In genomic region chrX:119757646-119757978, GRCh38 we compare ENCODE assay signal across 9 cellular contexts. TPM values are rescaled to one million over a fixed set of nuclear protein-coding genes. Genes with fewer than 3 reads are reported as not detected.
DNase-seq lines count a peak whose midpoint lies in the region; ATAC-seq and TF ChIP-seq lines count a peak whose summit lies in the region.
"Had no signal": no experiment of that assay in that cellular context is flagged by ENCODE, and none has a peak within 500 bp of the region (broad histone marks: within the 10 kb centered on the region; RNA-seq: fewer than 3 reads in every experiment).

No MANE protein-coding gene starts in this region.

- no peaks in the 10 kb centered on the region for H3K36me3 Mint-ChIP-seq in activated CD4-positive, alpha-beta T cell treated with anti-CD3 and anti-CD28 coated beads, Interleukin-2, amount 10 ng/mL, durations not matched to agents 24 days and 14 days (ENCODE audit: low read depth)
- no peaks in the 10 kb centered on the region for H3K36me3 Mint-ChIP-seq in WTC11
- no peaks in the 10 kb centered on the region for H3K36me3 Mint-ChIP-seq in stimulated activated memory B cell treated with anti-CD40 and anti-IgM and Interleukin-4, amounts not matched to agents 10 μg/mL and 1 μg/mL and 100 μg/mL, for 72 hours

- H3K4me3 ChIP-seq in iPS-11a (ENCODE audit: low read depth, low read length) = peak overlapping the region; percentile 47

- H3K27me3 Mint-ChIP-seq in activated CD4-positive, alpha-beta T cell treated with anti-CD3 and anti-CD28 coated beads, Interleukin-2, amount 10 ng/mL, durations not matched to agents 24 days and 14 days = no peaks in the 10 kb centered on the region
- peaks cover 13% of the 10 kb centered on the region for H3K27me3 Mint-ChIP-seq in WTC11 (ENCODE audit: low read depth)
- no peaks in the 10 kb centered on the region for H3K27me3 Mint-ChIP-seq in stimulated activated memory B cell treated with anti-CD40 and anti-IgM and Interleukin-4, amounts not matched to agents 10 μg/mL and 1 μg/mL and 100 μg/mL, for 72 hours

- intact Hi-C loops in activated CD4-positive, alpha-beta T cell treated with anti-CD3 and anti-CD28 coated beads, Interleukin-2, amount 10 ng/mL, durations not matched to agents 24 days and 14 days (cut with micrococcal nuclease) = loop anchor here (2.0 to 10.0 kb wide), 8 partner anchors 35 to 1410 kb away; partner anchors contain the start of genes NDUFA1, RNF113A, RPL39 and SEPTIN6

- H3K9me3 Mint-ChIP-seq in activated CD4-positive, alpha-beta T cell treated with anti-CD3 and anti-CD28 coated beads, Interleukin-2, amount 10 ng/mL, durations not matched to agents 24 days and 14 days = no peaks in the 10 kb centered on the region
- H3K9me3 Mint-ChIP-seq in WTC11 = no peaks in the 10 kb centered on the region
- no peaks in the 10 kb centered on the region for H3K9me3 Mint-ChIP-seq in stimulated activated memory B cell treated with anti-CD40 and anti-IgM and Interleukin-4, amounts not matched to agents 10 μg/mL and 1 μg/mL and 100 μg/mL, for 72 hours

- TF ChIP-seq CTCF in WTC11 (IDR thresholded peaks at IDR 0.05) = no peak

- POLR2A ChIA-PET in WTC11 (lab: Charles Lee) = interaction anchor here (0.7 to 3.8 kb wide), 7 partner anchors 28 to 184 kb away, joined by 3 to 34 read pairs (median 5); partner anchors contain the start of genes RPL39, SEPTIN6 and UBE2A

- DNase-seq in activated CD4-positive, alpha-beta T cell treated with anti-CD3 and anti-CD28 coated beads, Interleukin-2, amount 10 ng/mL, durations not matched to agents 24 days and 14 days = no peak
- DNase-seq in activated CD4-positive, alpha-beta T cell treated with anti-CD3 and anti-CD28 coated beads for 4 hours = no peak
- DNase-seq in WTC11 (ENCODE audit: low spot score) = no peak
- no peak for DNase-seq in AG08396 (ENCODE audit: low spot score)
- no peak for DNase-seq in GM19238 (ENCODE audit: insufficient read length, low spot score)
- DNase-seq: cortex of kidney had no signal

- ATAC-seq in WTC11 (peak; percentile 17), GM18867 (IDR thresholded peaks at IDR 0.05; ENCODE audit: unreplicated experiment) (no peak)
- no peak for ATAC-seq in stimulated activated memory B cell treated with anti-CD40 and anti-IgM and Interleukin-4, amounts not matched to agents 10 μg/mL and 1 μg/mL and 100 μg/mL, for 72 hours

- H3K4me1 Mint-ChIP-seq in activated CD4-positive, alpha-beta T cell treated with anti-CD3 and anti-CD28 coated beads, Interleukin-2, amount 10 ng/mL, durations not matched to agents 24 days and 14 days = peaks cover 40% of the 10 kb centered on the region
- peaks cover 36% of the 10 kb centered on the region for H3K4me1 Mint-ChIP-seq in WTC11
- peaks cover 58% of the 10 kb centered on the region for H3K4me1 Mint-ChIP-seq in stimulated activated memory B cell treated with anti-CD40 and anti-IgM and Interleukin-4, amounts not matched to agents 10 μg/mL and 1 μg/mL and 100 μg/mL, for 72 hours

- H3K4me3 Mint-ChIP-seq in activated CD4-positive, alpha-beta T cell treated with anti-CD3 and anti-CD28 coated beads, Interleukin-2, amount 10 ng/mL, durations not matched to agents 24 days and 14 days = peak overlapping the region; percentile 80
- peak overlapping the region; percentile 80 for H3K4me3 Mint-ChIP-seq in WTC11
- H3K4me3 Mint-ChIP-seq in stimulated activated memory B cell treated with anti-CD40 and anti-IgM and Interleukin-4, amounts not matched to agents 10 μg/mL and 1 μg/mL and 100 μg/mL, for 72 hours = peak overlapping the region; percentile 81

- H3K27ac Mint-ChIP-seq in activated CD4-positive, alpha-beta T cell treated with anti-CD3 and anti-CD28 coated beads, Interleukin-2, amount 10 ng/mL, durations not matched to agents 24 days and 14 days = peak overlapping the region; percentile 99
- H3K27ac Mint-ChIP-seq in WTC11 = peak overlapping the region; percentile 95
- H3K27ac Mint-ChIP-seq in stimulated activated memory B cell treated with anti-CD40 and anti-IgM and Interleukin-4, amounts not matched to agents 10 μg/mL and 1 μg/mL and 100 μg/mL, for 72 hours = peak overlapping the region; percentile 95

- CTCF ChIA-PET in WTC11 (lab: Charles Lee) = interaction anchor here (0.6 to 4.1 kb wide), 17 partner anchors 19 to 282 kb away, joined by 3 to 30 read pairs (median 8); partner anchors contain the start of genes RPL39, SEPTIN6, UBE2A and UPF3B

TF ChIP-seq in WTC11, 78 proteins besides CTCF, POLR2A, EP300 and RAD21 (continues in another document):
- TF ChIP-seq ZNF416 (CRISPR knock-in tag; IDR thresholded peaks at IDR 0.05) (no peak), E2F1 (CRISPR knock-in tag; IDR thresholded peaks at IDR 0.05) (no peak), IRF2 (CRISPR knock-in tag; IDR thresholded peaks at IDR 0.05; ENCODE audit: borderline replicate concordance, low read depth) (no peak), NR1H2 (CRISPR knock-in tag; IDR thresholded peaks at IDR 0.05) (no peak), USF1 (CRISPR knock-in tag; IDR thresholded peaks at IDR 0.05) (no peak), AR (CRISPR knock-in tag; IDR thresholded peaks at IDR 0.05) (no peak), NFATC4 (CRISPR knock-in tag; IDR thresholded peaks at IDR 0.05) (no peak), ZBTB21 (CRISPR knock-in tag; IDR thresholded peaks at IDR 0.05; ENCODE audit: borderline replicate concordance) (no peak), NFE2L1 (CRISPR knock-in tag; IDR thresholded peaks at IDR 0.05) (no peak), ZNF317 (CRISPR knock-in tag; IDR thresholded peaks at IDR 0.05; ENCODE audit: borderline replicate concordance, low read depth) (no peak), OVOL2 (CRISPR knock-in tag; IDR thresholded peaks at IDR 0.05; ENCODE audit: borderline replicate concordance) (no peak), SMAD3 (CRISPR knock-in tag; IDR thresholded peaks at IDR 0.05; ENCODE audit: borderline replicate concordance) (no peak)
- TF ChIP-seq, protein P1, sequence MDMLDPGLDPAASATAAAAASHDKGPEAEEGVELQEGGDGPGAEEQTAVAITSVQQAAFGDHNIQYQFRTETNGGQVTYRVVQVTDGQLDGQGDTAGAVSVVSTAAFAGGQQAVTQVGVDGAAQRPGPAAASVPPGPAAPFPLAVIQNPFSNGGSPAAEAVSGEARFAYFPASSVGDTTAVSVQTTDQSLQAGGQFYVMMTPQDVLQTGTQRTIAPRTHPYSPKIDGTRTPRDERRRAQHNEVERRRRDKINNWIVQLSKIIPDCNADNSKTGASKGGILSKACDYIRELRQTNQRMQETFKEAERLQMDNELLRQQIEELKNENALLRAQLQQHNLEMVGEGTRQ (CRISPR knock-in tag; IDR thresholded peaks at IDR 0.05) = no peak
- TF ChIP-seq, protein P2, sequence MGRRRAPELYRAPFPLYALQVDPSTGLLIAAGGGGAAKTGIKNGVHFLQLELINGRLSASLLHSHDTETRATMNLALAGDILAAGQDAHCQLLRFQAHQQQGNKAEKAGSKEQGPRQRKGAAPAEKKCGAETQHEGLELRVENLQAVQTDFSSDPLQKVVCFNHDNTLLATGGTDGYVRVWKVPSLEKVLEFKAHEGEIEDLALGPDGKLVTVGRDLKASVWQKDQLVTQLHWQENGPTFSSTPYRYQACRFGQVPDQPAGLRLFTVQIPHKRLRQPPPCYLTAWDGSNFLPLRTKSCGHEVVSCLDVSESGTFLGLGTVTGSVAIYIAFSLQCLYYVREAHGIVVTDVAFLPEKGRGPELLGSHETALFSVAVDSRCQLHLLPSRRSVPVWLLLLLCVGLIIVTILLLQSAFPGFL (CRISPR knock-in tag; IDR thresholded peaks at IDR 0.05; ENCODE audit: borderline replicate concordance) = no peak

RNA-seq across cellular contexts. Expression of gene SOWAHD, which starts 0.8 kb away (rescaled TPM):
- total RNA-seq in activated CD4-positive, alpha-beta T cell treated with anti-CD3 and anti-CD28 coated beads, Interleukin-2, amount 10 ng/mL, durations not matched to agents 24 days and 14 days = 0.35 and 0.45 TPM in 2 replicates
- total RNA-seq in WTC11 (2021) = 3.6 to 5.0 TPM (median 4.3 TPM) in 3 replicates

RNA-seq across cellular contexts. Expression of gene RPL39, which starts 33.8 kb away (rescaled TPM):
- total RNA-seq in activated CD4-positive, alpha-beta T cell treated with anti-CD3 and anti-CD28 coated beads, Interleukin-2, amount 10 ng/mL, durations not matched to agents 24 days and 14 days = 2,109 and 2,135 TPM in 2 replicates
- total RNA-seq in WTC11 (2021) = 1,551 to 1,842 TPM (median 1,763 TPM) in 3 replicates
